18 cellular contexts compared by ENCODE assay signal in the genomic region with DNA sequence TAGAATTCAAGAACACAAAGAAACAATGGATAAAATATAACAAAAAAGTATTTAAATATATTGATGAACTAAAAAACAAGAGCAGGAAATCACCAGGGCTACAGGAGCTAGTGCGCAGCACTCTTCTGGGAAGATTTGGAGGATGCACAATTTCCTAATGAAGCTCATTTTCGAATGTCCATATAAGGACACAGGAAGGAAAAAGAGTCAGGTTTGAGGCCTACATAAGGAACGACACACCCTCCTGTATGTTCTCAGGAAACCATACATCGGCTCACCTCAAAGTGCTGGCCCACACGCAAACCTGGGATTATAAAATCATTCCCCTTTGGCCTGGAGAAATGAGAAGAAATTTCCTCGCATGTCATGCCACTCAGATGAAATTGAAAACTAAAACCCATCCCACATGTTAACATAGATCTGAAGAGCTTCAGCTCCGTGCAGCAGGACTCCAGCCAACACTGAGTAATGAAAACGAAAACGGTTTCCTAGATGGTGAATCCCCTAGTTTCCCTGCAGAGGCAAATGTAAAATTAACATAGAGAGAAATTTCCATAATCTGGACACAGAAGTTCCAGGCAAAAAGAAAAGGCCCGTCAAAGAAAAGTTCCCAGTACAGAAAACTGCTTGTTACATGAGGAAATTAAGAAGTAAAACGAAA.
"Had no signal": no experiment of that assay in that cellular context is flagged by ENCODE, and none has a peak within 500 bp of the region (broad histone marks: within the 10 kb centered on the region; RNA-seq: fewer than 3 reads in every experiment).

No MANE protein-coding gene starts in this region.

- H3K27me3 ChIP-seq: brain microvascular endothelial cell, tibial artery, uterus had no signal

- H3K27ac Mint-ChIP-seq: activated CD4-positive, alpha-beta T cell treated with anti-CD3 and anti-CD28 coated beads, Interleukin-2, amount 10 ng/mL, durations not matched to agents 7 days and 5 days; immature natural killer cell; natural killer cell; stimulated activated memory B cell treated with anti-CD40 and anti-IgM and Interleukin-4, amounts not matched to agents 10 μg/mL and 1 μg/mL and 100 μg/mL, for 72 hours had no signal

- H3K9me3 ChIP-seq: tibial artery, uterus had no signal

- H3K27ac ChIP-seq: brain microvascular endothelial cell, tibial artery, uterus had no signal

- H3K9me3 Mint-ChIP-seq: stimulated activated memory B cell treated with anti-CD40 and anti-IgM and Interleukin-4, amounts not matched to agents 10 μg/mL and 1 μg/mL and 100 μg/mL, for 72 hours had no signal

- H3K27me3 Mint-ChIP-seq: activated CD4-positive, alpha-beta T cell treated with anti-CD3 and anti-CD28 coated beads, Interleukin-2, amount 10 ng/mL, durations not matched to agents 7 days and 5 days; central memory CD8-positive, alpha-beta T cell; stimulated activated memory B cell treated with anti-CD40 and anti-IgM and Interleukin-4, amounts not matched to agents 10 μg/mL and 1 μg/mL and 100 μg/mL, for 72 hours had no signal

- H3K4me3 Mint-ChIP-seq: activated CD4-positive, alpha-beta T cell treated with anti-CD3 and anti-CD28 coated beads, Interleukin-2, amount 10 ng/mL, durations not matched to agents 7 days and 5 days; central memory CD8-positive, alpha-beta T cell; immature natural killer cell; natural killer cell; stimulated activated memory B cell treated with anti-CD40 and anti-IgM and Interleukin-4, amounts not matched to agents 10 μg/mL and 1 μg/mL and 100 μg/mL, for 72 hours had no signal

- H3K36me3 ChIP-seq: brain microvascular endothelial cell, tibial artery, uterus had no signal

- DNase-seq: activated CD4-positive, alpha-beta T cell treated with anti-CD3 and anti-CD28 coated beads, Interleukin-2, amount 10 ng/mL, durations not matched to agents 7 days and 5 days; activated CD4-positive, CD25-positive, alpha-beta regulatory T cell; activated CD8-positive, alpha-beta memory T cell treated with anti-CD3 and anti-CD28 coated beads for 24 hours; anterior cingulate cortex; brain microvascular endothelial cell; cortex of kidney; effector CD8-positive, alpha-beta T cell; foreskin fibroblast; immature natural killer cell; mesenchymal stem cell; natural killer cell; posterior cingulate gyrus; retina; stimulated activated CD4-positive, alpha-beta T cell treated with anti-CD3 and anti-CD28 coated beads, Interleukin-2, amount 100 ng/mL, for 48 hours; tibial artery; uterus had no signal

- H3K4me1 Mint-ChIP-seq: activated CD4-positive, alpha-beta T cell treated with anti-CD3 and anti-CD28 coated beads, Interleukin-2, amount 10 ng/mL, durations not matched to agents 7 days and 5 days; central memory CD8-positive, alpha-beta T cell; immature natural killer cell; natural killer cell; stimulated activated memory B cell treated with anti-CD40 and anti-IgM and Interleukin-4, amounts not matched to agents 10 μg/mL and 1 μg/mL and 100 μg/mL, for 72 hours had no signal

- H3K4me3 ChIP-seq: tibial artery, uterus had no signal

- H3K4me1 ChIP-seq: tibial artery, uterus had no signal

- H3K36me3 Mint-ChIP-seq: immature natural killer cell; natural killer cell; stimulated activated memory B cell treated with anti-CD40 and anti-IgM and Interleukin-4, amounts not matched to agents 10 μg/mL and 1 μg/mL and 100 μg/mL, for 72 hours had no signal

- ATAC-seq: natural killer cell; stimulated activated memory B cell treated with anti-CD40 and anti-IgM and Interleukin-4, amounts not matched to agents 10 μg/mL and 1 μg/mL and 100 μg/mL, for 72 hours had no signal
